Comparison of ENCODE assay signal across 24 cellular contexts in genomic region chr5:154598021-154598420, GRCh38.
"Had no signal": no experiment of that assay in that cellular context is flagged by ENCODE, and none has a peak within 500 bp of the region (broad histone marks: within the 10 kb centered on the region; RNA-seq: fewer than 3 reads in every experiment).

No MANE protein-coding gene starts in this region.

- H3K4me1 ChIP-seq: esophagus muscularis mucosa, foreskin keratinocyte, gastroesophageal sphincter, heart left ventricle, lower lobe of right lung had no signal

- H3K27ac ChIP-seq: coronary artery, dorsolateral prefrontal cortex, esophagus muscularis mucosa, foreskin keratinocyte, gastroesophageal sphincter, heart left ventricle, hepatocyte, left lung, lower lobe of right lung had no signal

- H2AFZ ChIP-seq: hepatocyte had no signal

- FAIRE-seq: colon, endothelial cell of umbilical vein, frontal cortex, kidney had no signal

- DNase-seq: dermis blood vessel endothelial cell; dorsolateral prefrontal cortex; effector CD4-positive, alpha-beta T cell; effector memory CD4-positive, alpha-beta T cell; foreskin keratinocyte; heart left ventricle; hypothalamus; immature natural killer cell; islet precursor cell; kidney; left cardiac atrium; left lung; left ventricle myocardium superior; lower lobe of right lung; mesenchymal stem cell; mucosa of descending colon; naive B cell had no signal

- H3K4me2 ChIP-seq: hepatocyte had no signal

- H3K36me3 ChIP-seq: esophagus muscularis mucosa, gastroesophageal sphincter, heart left ventricle, left lung, lower lobe of right lung had no signal

- H3K9me3 ChIP-seq: esophagus muscularis mucosa, gastroesophageal sphincter, heart left ventricle, left lung, lower lobe of right lung, mucosa of descending colon had no signal

- H3K27me3 ChIP-seq: foreskin keratinocyte, hepatocyte had no signal

- ATAC-seq: foreskin keratinocyte, gastroesophageal sphincter, heart left ventricle, left cardiac atrium, left lung, left ventricle myocardium superior, lower lobe of right lung, mucosa of descending colon had no signal

- H3K4me3 ChIP-seq: coronary artery, dorsolateral prefrontal cortex, esophagus muscularis mucosa, gastroesophageal sphincter, heart left ventricle, hepatocyte, left lung, lower lobe of right lung, mucosa of descending colon had no signal

- H3K79me2 ChIP-seq: hepatocyte had no signal
